11 cellular contexts compared by ENCODE assay signal in the genomic region with DNA sequence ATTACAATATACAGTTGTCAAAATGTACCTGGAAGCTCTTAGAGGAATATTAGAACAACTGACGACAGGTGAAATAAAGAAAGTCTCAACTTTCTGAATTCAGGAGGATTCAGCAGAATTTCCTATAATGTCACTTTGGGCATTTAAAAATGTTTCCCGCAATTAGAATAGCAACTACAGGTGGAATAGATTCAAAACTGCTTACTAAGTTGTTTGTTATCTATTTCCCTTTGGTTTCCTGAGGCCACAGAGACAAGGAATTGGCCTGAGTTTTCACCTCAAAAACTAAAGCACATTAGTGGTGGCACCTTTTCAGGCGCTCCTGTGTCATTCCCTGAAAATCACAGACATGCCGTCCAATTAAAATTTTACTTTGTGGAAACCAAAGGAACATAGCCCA.
"Had no signal": no experiment of that assay in that cellular context is flagged by ENCODE, and none has a peak within 500 bp of the region (broad histone marks: within the 10 kb centered on the region; RNA-seq: fewer than 3 reads in every experiment).

No MANE protein-coding gene starts in this region.

- H2AFZ ChIP-seq: GM23248, GM23338 had no signal

- H3K27ac ChIP-seq: GM23248 had no signal

- ATAC-seq: GM23338, HCT116 had no signal

- H3K4me3 ChIP-seq: GM23248, GM23338, HAP-1 had no signal

- DNase-seq: GM23248, GOT3, H7, H9, HCEC 1CT, HFFc6 had no signal

- H3K9me3 ChIP-seq: HAP-1 had no signal

- H3K36me3 ChIP-seq: HAP-1 had no signal

- H3K9ac ChIP-seq: GM23248 had no signal

- FAIRE-seq: H1, H54 had no signal

- H3K4me2 ChIP-seq: GM23338 had no signal
